In genomic region chr3:163523375-163523774, GRCh38 we compare ENCODE assay signal across 24 cellular contexts.
"Had no signal": no experiment of that assay in that cellular context is flagged by ENCODE, and none has a peak within 500 bp of the region (broad histone marks: within the 10 kb centered on the region; RNA-seq: fewer than 3 reads in every experiment).

No MANE protein-coding gene starts in this region.

- H3K79me2 ChIP-seq: parathyroid adenoma had no signal

- DNase-seq: occipital lobe; ovary; posterior cingulate gyrus; psoas muscle; right cardiac atrium; right lobe of liver; sigmoid colon; small intestine; stimulated activated CD4-positive, alpha-beta T cell treated with anti-CD3 and anti-CD28 coated beads, Interleukin-15, amount 100 ng/mL, for 24 hours; stimulated activated CD4-positive, alpha-beta T cell treated with anti-CD3 and anti-CD28 coated beads, Interleukin-2, amount 100 ng/mL, for 24 hours; stimulated activated CD4-positive, alpha-beta T cell treated with anti-CD3 and anti-CD28 coated beads, Interleukin-2, amount 100 ng/mL, for 48 hours; stimulated activated CD4-positive, alpha-beta T cell treated with anti-CD3 and anti-CD28 coated beads, Interleukin-4, amount 100 ng/mL, for 24 hours; stimulated activated naive B cell treated with anti-CD40 and anti-IgM and Interleukin-4, amounts not matched to agents 10 μg/mL and 1 μg/mL and 100 μg/mL, for 72 hours; stimulated activated naive CD4-positive, alpha-beta T cell treated with Interleukin-2 at 50 U/mL for 16 hours; stomach; thyroid gland; trophoblast cell; upper lobe of left lung had no signal

- H3K27me3 ChIP-seq: neural progenitor cell, ovary, right lobe of liver, sigmoid colon, stomach, thyroid gland, tibial nerve, upper lobe of left lung, vagina had no signal

- H2AFZ ChIP-seq: neural progenitor cell, parathyroid adenoma had no signal

- ATAC-seq: psoas muscle; right cardiac atrium; right lobe of liver; stimulated activated effector memory CD8-positive, alpha-beta T cell treated with anti-CD3 and anti-CD28 coated beads, Interleukin-12 subunit alpha, Interleukin-12 subunit beta, amount 100 ng/mL, for 72 hours; stimulated activated naive B cell treated with anti-CD40 and anti-IgM and Interleukin-4, amounts not matched to agents 10 μg/mL and 1 μg/mL and 100 μg/mL, for 72 hours had no signal

- H3K4me3 ChIP-seq: neural progenitor cell, ovary, psoas muscle, right lobe of liver, sigmoid colon, stomach, thoracic aorta, thyroid gland, tibial nerve, upper lobe of left lung, vagina had no signal

- H3K4me1 ChIP-seq: neural progenitor cell, parathyroid adenoma, psoas muscle, right lobe of liver, sigmoid colon, stomach, thyroid gland, tibial nerve, upper lobe of left lung, vagina had no signal

- H3K27ac ChIP-seq: neural progenitor cell, ovary, parathyroid adenoma, psoas muscle, right lobe of liver, sigmoid colon, stomach, thoracic aorta, thyroid gland, tibial nerve, upper lobe of left lung, vagina had no signal

- H3K36me3 ChIP-seq: neural progenitor cell, ovary, right lobe of liver, sigmoid colon, stomach, thoracic aorta, thyroid gland, tibial nerve, upper lobe of left lung, vagina had no signal
